In the genomic region with DNA sequence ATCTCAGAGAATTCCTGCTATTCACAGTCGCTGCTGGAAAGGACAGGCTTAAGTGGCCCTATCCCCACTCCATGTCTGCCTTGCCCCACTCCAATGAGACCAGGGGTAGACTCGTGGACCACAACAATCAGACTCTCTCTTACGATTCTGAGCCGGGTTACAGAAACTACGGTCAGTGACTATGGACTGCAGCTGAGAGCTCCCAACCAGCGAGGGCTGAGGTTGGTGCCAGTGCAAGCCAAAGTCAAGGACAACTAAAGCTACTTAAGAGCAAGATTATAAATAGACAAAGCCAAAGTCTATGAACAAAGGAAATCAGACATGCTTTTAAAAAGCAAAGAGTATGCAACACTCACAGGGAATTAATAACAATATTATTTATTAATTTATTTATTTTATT, we compare ENCODE assay signal across 19 cellular contexts. TPM values are rescaled to one million over a fixed set of nuclear protein-coding genes. Genes with fewer than 3 reads are reported as not detected.
A peak's percentile ranks its signal among the peaks of the same experiment; 100 is the strongest.
DNase-seq lines count a peak whose midpoint lies in the region; ATAC-seq and TF ChIP-seq lines count a peak whose summit lies in the region.
"Had no signal": no experiment of that assay in that cellular context is flagged by ENCODE, and none has a peak within 500 bp of the region (broad histone marks: within the 10 kb centered on the region; RNA-seq: fewer than 3 reads in every experiment).

No MANE protein-coding gene starts in this region.

- TF ChIP-seq POLR2A in esophagus squamous epithelium (IDR thresholded peaks at IDR 0.05): no peak

- H3K36me3 ChIP-seq in RWPE2 (ENCODE audit: low read depth) (peaks cover 4% of the 10 kb centered on the region; the same call in 1 of the 2 replicates), esophagus squamous epithelium (no peaks in the 10 kb centered on the region), smooth muscle cell (ENCODE audit: low read depth) (no peaks in the 10 kb centered on the region)
- H3K36me3 ChIP-seq: MG63 had no signal

- no peak for DNase-seq in RWPE2 (ENCODE audit: low spot score)
- no peak for DNase-seq in esophagus squamous epithelium (lab: John Stamatoyannopoulos, UW)
- no peak for DNase-seq in smooth muscle cell (lab: John Stamatoyannopoulos, UW; ENCODE audit: unreplicated experiment)
- no peak for DNase-seq in NCI-H524 (lab: John Stamatoyannopoulos, UW)
- DNase-seq in left colon: no peak
- no peak for DNase-seq in COLO829 (ENCODE audit: low spot score)
- DNase-seq in head of caudate nucleus: no peak
- DNase-seq: AML-193, Caco-2, DMS153, NCI-H1092 treated with DMSO at 0.1 percent for 48 hours, NCI-H187 treated with DMSO at 0.1 percent for 48 hours, NCI-H2171, NCI-H446, OCI-M1 had no signal

- H3K27me3 ChIP-seq in RWPE2 (ENCODE audit: insufficient read depth, poor library complexity, severe bottlenecking) (no peaks in the 10 kb centered on the region), esophagus squamous epithelium (no peaks in the 10 kb centered on the region), smooth muscle cell (ENCODE audit: low read depth) (no peaks in the 10 kb centered on the region)
- H3K27me3 ChIP-seq: MG63 had no signal

- peak overlapping the region; percentile 48; the same call in 1 of the 2 replicates for H3K27ac ChIP-seq in 22Rv1
- H3K27ac ChIP-seq in RWPE2 (ENCODE audit: poor library complexity, severe bottlenecking): peak overlapping the region; percentile 99
- peak overlapping the region in 3 of 4 donors; percentile 12 to 38 (median 29) for H3K27ac ChIP-seq in esophagus squamous epithelium
- H3K27ac ChIP-seq in smooth muscle cell (ENCODE audit: low read depth): peak overlapping the region; percentile 85
- H3K27ac ChIP-seq: KMS-11, RWPE1 had no signal

- H3K4me1 ChIP-seq in RWPE2 (ENCODE audit: insufficient read depth, poor library complexity, severe bottlenecking): peaks cover 59% of the 10 kb centered on the region
- H3K4me1 ChIP-seq in esophagus squamous epithelium: peaks cover 0 to 12% (median 0%) of the 10 kb centered on the region in 3 donors
- peaks cover 18% of the 10 kb centered on the region for H3K4me1 ChIP-seq in smooth muscle cell (ENCODE audit: low read depth)

- H3K4me3 ChIP-seq in RWPE2 (ENCODE audit: severe bottlenecking): no peak overlapping the region
- no peak overlapping the region for H3K4me3 ChIP-seq in esophagus squamous epithelium
- H3K4me3 ChIP-seq in smooth muscle cell: no peak overlapping the region
- H3K4me3 ChIP-seq: MG63 had no signal

- H3K9me3 ChIP-seq in RWPE2 (ENCODE audit: severe bottlenecking) (no peaks in the 10 kb centered on the region), esophagus squamous epithelium (no peaks in the 10 kb centered on the region), smooth muscle cell (replicated peaks; ENCODE audit: low read depth) (no peaks in the 10 kb centered on the region)
- H3K9me3 ChIP-seq: Caco-2, MG63 had no signal

- TF ChIP-seq CTCF in 22Rv1 (IDR thresholded peaks at IDR 0.05): no peak
- no peak for TF ChIP-seq CTCF in RWPE2 (IDR thresholded peaks at IDR 0.05; ENCODE audit: poor library complexity, severe bottlenecking)
- TF ChIP-seq CTCF in esophagus squamous epithelium (IDR thresholded peaks at IDR 0.05): no peak
- no peak for TF ChIP-seq CTCF in smooth muscle cell (IDR thresholded peaks at IDR 0.05; ENCODE audit: borderline replicate concordance, insufficient read depth, poor library complexity, severe bottlenecking)

- no peaks in the 10 kb centered on the region for H3K79me2 ChIP-seq in smooth muscle cell (ENCODE audit: low read depth)

- no peak overlapping the region for H3K9ac ChIP-seq in smooth muscle cell (ENCODE audit: low read depth)
- H3K9ac ChIP-seq: KMS-11 had no signal

- intact Hi-C loops in esophagus squamous epithelium (cut with DNase I): no loop called here
- intact Hi-C loops in left colon (cut with DNase I, micrococcal nuclease): no loop called here
- intact Hi-C loops in head of caudate nucleus (cut with DNase I): no loop called here

- 82 to 90% methylated on average over 4 to 6 of the region's 6 CpGs for WGBS in esophagus squamous epithelium, 2 donors
- WGBS in smooth muscle cell (ENCODE audit: low lambda C conversion rate): 96% methylated on average over 6 of the region's 6 CpGs

- no peak overlapping the region for H2AFZ ChIP-seq in smooth muscle cell (ENCODE audit: low read depth)

- no peak for ATAC-seq in RWPE2 (ENCODE audit: low read depth)
- ATAC-seq in left colon: no peak

- peaks cover 8% of the 10 kb centered on the region for H3F3A ChIP-seq in smooth muscle cell (ENCODE audit: low read depth)

- no peaks in the 10 kb centered on the region for H4K20me1 ChIP-seq in smooth muscle cell (ENCODE audit: low read depth)

- H3K4me2 ChIP-seq in smooth muscle cell: no peak overlapping the region
- H3K4me2 ChIP-seq: KMS-11 had no signal

RNA-seq across cellular contexts. Expression of gene AMIGO2, which starts 18.3 kb away (rescaled TPM):
- 1 to 10 TPM; 1.6 to 4.8 (median 2.9) TPM for total RNA-seq in esophagus squamous epithelium
- total RNA-seq in smooth muscle cell: 51.6 and 59.6 TPM in 2 replicates
- polyA plus RNA-seq in smooth muscle cell: 30.4 and 54.8 TPM in 2 replicates
- 1 to 10 TPM; 1.7 to 9.6 TPM for total RNA-seq in left colon

RNA-seq across cellular contexts. Expression of gene PCED1B, which starts 18.7 kb away (rescaled TPM):
- total RNA-seq in esophagus squamous epithelium (1 to 10 TPM in 3 of 4 donors, not detected in 1; 1.2 to 2.5 (median 2.3) TPM), smooth muscle cell (2.7 and 6.1 TPM in 2 replicates), left colon (1 to 10 TPM; 1.0 to 3.3 TPM)
- 3.5 and 6.3 TPM in 2 replicates for polyA plus RNA-seq in smooth muscle cell

Comparison
In these comparisons a context has a peak if more than half of its experiments do, and no peak if none do; other contexts are left out.
1. H3K27ac ChIP-seq: peak in every context shown above with its lines; median percentile 99 in RWPE2; 85 in smooth muscle cell; 48 in 22Rv1; 29 in esophagus squamous epithelium.